15 cellular contexts compared by ENCODE assay signal in the genomic region with DNA sequence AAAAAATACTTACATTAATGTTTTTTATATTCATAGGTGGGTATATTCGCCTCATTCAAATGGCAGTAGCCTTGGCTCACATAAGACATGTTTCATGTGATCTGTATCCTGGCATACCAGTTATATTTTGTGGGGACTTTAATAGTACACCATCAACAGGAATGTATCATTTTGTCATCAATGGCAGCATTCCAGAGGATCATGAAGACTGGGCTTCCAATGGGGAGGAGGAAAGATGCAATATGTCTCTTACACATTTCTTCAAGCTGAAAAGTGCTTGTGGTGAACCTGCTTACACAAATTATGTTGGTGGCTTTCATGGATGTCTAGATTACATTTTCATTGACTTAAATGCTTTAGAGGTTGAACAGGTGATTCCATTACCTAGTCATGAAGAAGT. TPM values are rescaled to one million over a fixed set of nuclear protein-coding genes. Genes with fewer than 3 reads are reported as not detected.
DNase-seq lines count a peak whose midpoint lies in the region; ATAC-seq, FAIRE-seq and TF ChIP-seq lines count a peak whose summit lies in the region.
"Had no signal": no experiment of that assay in that cellular context is flagged by ENCODE, and none has a peak within 500 bp of the region (broad histone marks: within the 10 kb centered on the region; RNA-seq: fewer than 3 reads in every experiment).

No MANE protein-coding gene starts in this region.

- no peak for DNase-seq in CD4-positive, alpha-beta T cell
- DNase-seq in HFFc6 (peak; percentile 31), iris pigment epithelial cell (ENCODE audit: low read depth) (peak; percentile 68), NCI-H1092 treated with DMSO at 0.1 percent for 48 hours (lab: John Stamatoyannopoulos, UW) (no peak), small intestine (no peak), medulla oblongata (ENCODE audit: extremely low spot score) (no peak)
- no peak for DNase-seq in activated naive CD8-positive, alpha-beta T cell treated with anti-CD3 and anti-CD28 coated beads, Interleukin-2, amount 50 U/mL, for 24 hours
- DNase-seq: activated CD4-positive, CD25-positive, alpha-beta regulatory T cell treated with anti-CD3 and anti-CD28 coated beads, Interleukin-2, amount 50 U/mL, for 72 hours; NCI-H345; Right ventricle myocardium superior; thyroid gland had no signal

- H3K9me3 ChIP-seq in CD4-positive, alpha-beta T cell (ENCODE audit: control insufficient read depth, low read length) = no peaks in the 10 kb centered on the region
- H3K9me3 ChIP-seq in small intestine (ENCODE audit: control insufficient read depth, low read depth) = no peaks in the 10 kb centered on the region
- H3K9me3 ChIP-seq: esophagus muscularis mucosa, prostate gland, thyroid gland had no signal

- H3K4me1 Mint-ChIP-seq in CD4-positive, alpha-beta T cell (ENCODE audit: low read depth) = peaks cover 57% of the 10 kb centered on the region
- peaks cover 46% of the 10 kb centered on the region for H3K4me1 Mint-ChIP-seq in HFFc6 (ENCODE audit: low read depth)
- H3K4me1 Mint-ChIP-seq in activated naive CD8-positive, alpha-beta T cell treated with anti-CD3 and anti-CD28 coated beads, Interleukin-2, amount 50 U/mL, for 24 hours = peaks cover 50% of the 10 kb centered on the region

- peaks cover 76% of the 10 kb centered on the region for H3K36me3 Mint-ChIP-seq in CD4-positive, alpha-beta T cell (ENCODE audit: low read depth)
- H3K36me3 Mint-ChIP-seq in HFFc6 (ENCODE audit: low read depth) = peaks cover 42% of the 10 kb centered on the region
- peaks cover 50% of the 10 kb centered on the region for H3K36me3 Mint-ChIP-seq in activated naive CD8-positive, alpha-beta T cell treated with anti-CD3 and anti-CD28 coated beads, Interleukin-2, amount 50 U/mL, for 24 hours (ENCODE audit: low read depth)

- H3K4me3 Mint-ChIP-seq in CD4-positive, alpha-beta T cell = peak overlapping the region; percentile 76
- peak overlapping the region; percentile 57 for H3K4me3 Mint-ChIP-seq in HFFc6
- peak overlapping the region; percentile 74 for H3K4me3 Mint-ChIP-seq in activated naive CD8-positive, alpha-beta T cell treated with anti-CD3 and anti-CD28 coated beads, Interleukin-2, amount 50 U/mL, for 24 hours

- ATAC-seq in CD4-positive, alpha-beta T cell (ENCODE audit: poor library complexity) = no peak
- no peak for ATAC-seq in activated naive CD8-positive, alpha-beta T cell treated with anti-CD3 and anti-CD28 coated beads, Interleukin-2, amount 50 U/mL, for 24 hours
- no peak for ATAC-seq in GM18511 (IDR thresholded peaks at IDR 0.05; ENCODE audit: unreplicated experiment)

- H3K27me3 ChIP-seq in CD4-positive, alpha-beta T cell (ENCODE audit: control insufficient read depth, insufficient read depth, low read length) = no peaks in the 10 kb centered on the region
- H3K27me3 ChIP-seq in small intestine (ENCODE audit: control insufficient read depth in 2 of 2, insufficient read depth in 2 of 2, low read length in 2 of 2) = no peaks in the 10 kb centered on the region
- H3K27me3 ChIP-seq: esophagus muscularis mucosa, thyroid gland had no signal

- H3K36me3 ChIP-seq in small intestine (ENCODE audit: control insufficient read depth in 2 of 2, insufficient read depth in 2 of 2, low read length in 2 of 2) = peaks cover 1 to 2% of the 10 kb centered on the region in 2 donors
- H3K36me3 ChIP-seq: prostate gland had no signal

- peaks cover 5 to 13% of the 10 kb centered on the region in 2 donors for H3K4me1 ChIP-seq in small intestine (ENCODE audit: control insufficient read depth in 2 of 2, insufficient read depth in 1 of 2, low read depth in 1 of 2, low read length in 1 of 2)

- intact Hi-C loops in CD4-positive, alpha-beta T cell (cut with DNase I, micrococcal nuclease) = loop anchor here (5.0 to 10.0 kb wide), 5 partner anchors 198 to 745 kb away; partner anchors contain the start of genes ABHD6 (in 1 of the 2), APPL1 (in 1 of the 2), HTD2 (in 1 of the 2) and RPP14 (in 1 of the 2)

- TF ChIP-seq CTCF in CD4-positive, alpha-beta T cell (IDR thresholded peaks at IDR 0.05) = no peak
- no peak for TF ChIP-seq CTCF in HFFc6 (IDR thresholded peaks at IDR 0.05)

- POLR2A ChIA-PET in CD4-positive, alpha-beta T cell (lab: Charles Lee) = interaction anchor here (2.4 kb wide), 1 partner anchor 38 kb away, joined by 11 read pairs; the partner anchor contains the start of gene ARF4

- H3K9me3 Mint-ChIP-seq in CD4-positive, alpha-beta T cell = no peaks in the 10 kb centered on the region
- H3K9me3 Mint-ChIP-seq in HFFc6 = no peaks in the 10 kb centered on the region
- no peaks in the 10 kb centered on the region for H3K9me3 Mint-ChIP-seq in activated naive CD8-positive, alpha-beta T cell treated with anti-CD3 and anti-CD28 coated beads, Interleukin-2, amount 50 U/mL, for 24 hours

- no peak overlapping the region for H3K4me3 ChIP-seq in small intestine (ENCODE audit: low read depth in 1 of 2, low read length in 2 of 2)
- H3K4me3 ChIP-seq: prostate gland, thyroid gland had no signal

- H3K27me3 Mint-ChIP-seq in CD4-positive, alpha-beta T cell = no peaks in the 10 kb centered on the region
- no peaks in the 10 kb centered on the region for H3K27me3 Mint-ChIP-seq in HFFc6 (ENCODE audit: insufficient read depth)
- H3K27me3 Mint-ChIP-seq in activated naive CD8-positive, alpha-beta T cell treated with anti-CD3 and anti-CD28 coated beads, Interleukin-2, amount 50 U/mL, for 24 hours = no peaks in the 10 kb centered on the region

- CTCF ChIA-PET in CD4-positive, alpha-beta T cell (lab: Charles Lee) = no interaction called here

- 90 to 100% (median 96%) methylated on average over 1 of the region's 1 CpG for WGBS in small intestine, 3 donors

- H3K27ac Mint-ChIP-seq in CD4-positive, alpha-beta T cell = peak overlapping the region; percentile 64
- 0 out of 2 replicates have a peak overlapping the region, but pooled peaks have one; percentile 12 for H3K27ac Mint-ChIP-seq in HFFc6
- H3K27ac Mint-ChIP-seq in activated naive CD8-positive, alpha-beta T cell treated with anti-CD3 and anti-CD28 coated beads, Interleukin-2, amount 50 U/mL, for 24 hours = no peak overlapping the region

- FAIRE-seq in small intestine (lab: Jason Lieb, UNC) = no peak

- H3K27ac ChIP-seq in CD4-positive, alpha-beta T cell (ENCODE audit: low read depth, low read length) = no peak overlapping the region
- no peak overlapping the region for H3K27ac ChIP-seq in small intestine (ENCODE audit: low read depth in 1 of 2, low read length in 1 of 2)
- H3K27ac ChIP-seq: esophagus muscularis mucosa, prostate gland, thyroid gland had no signal

RNA-seq across cellular contexts. Expression of gene PDE12, which starts 3.5 kb away (rescaled TPM):
- 10 to 100 TPM; 40.5 to 40.9 TPM for total RNA-seq in CD4-positive, alpha-beta T cell
- 10 to 100 TPM; 17.6 to 21.9 (median 20.8) TPM for total RNA-seq in HFFc6 (2021; fragmentation: NEBNext Ultra II Directional; extraction: Animal tissue kit (Norgen Biotek cat#: 25700))
- 1 to 10 TPM; 4.0 to 7.0 (median 4.1) TPM for polyA plus RNA-seq in small intestine

RNA-seq across cellular contexts. Expression of gene DNAH12, which starts 15.4 kb away (rescaled TPM):
- under 1 TPM in 1 of 2 experiments, not detected in 1; 0.19 TPM for total RNA-seq in CD4-positive, alpha-beta T cell
- under 1 TPM in 5 of 6 experiments, not detected in 1; 0.05 to 0.07 (median 0.05) TPM for total RNA-seq in HFFc6 (2021; fragmentation: NEBNext Ultra II Directional; extraction: Animal tissue kit (Norgen Biotek cat#: 25700))
- polyA plus RNA-seq in small intestine = under 1 TPM in 1 of 3 donors, not detected in 2; 0.10 TPM
- total RNA-seq: G401 had no signal

RNA-seq across cellular contexts. Expression of gene ARF4, which starts 37.6 kb away (rescaled TPM):
- 10 to 100 TPM; 56.7 to 59.9 TPM for total RNA-seq in CD4-positive, alpha-beta T cell
- 100 to 1,000 TPM; 446 to 567 (median 535) TPM for total RNA-seq in HFFc6 (2021; fragmentation: NEBNext Ultra II Directional; extraction: Animal tissue kit (Norgen Biotek cat#: 25700))
- 100 to 1,000 TPM; 157 to 177 (median 171) TPM for polyA plus RNA-seq in small intestine

Comparison
In these comparisons a context has a peak if more than half of its experiments do, and no peak if none do; other contexts are left out.
1. DNase-seq: peak in HFFc6 (single experiment) and iris pigment epithelial cell (single experiment); none in CD4-positive, alpha-beta T cell (0 of 10), activated naive CD8-positive, alpha-beta T cell treated with anti-CD3 and anti-CD28 coated beads, Interleukin-2, amount 50 U/mL, for 24 hours (single experiment), NCI-H1092 treated with DMSO at 0.1 percent for 48 hours (single experiment), small intestine (single experiment) and medulla oblongata (single experiment).
2. RNA of gene ARF4, which starts 37.6 kb away (total RNA-seq): 446 to 567 TPM in HFFc6; 56.7 to 59.9 TPM in CD4-positive, alpha-beta T cell; every median in the first group is over 4 times any median in the second.
3. Peak in every context shown above with its lines, with median percentiles within 50 percentile points of each other: H3K4me3 Mint-ChIP-seq.